Comparison of ENCODE assay signal across 1 cellular context in genomic region chr7:151010307-151011096, GRCh38.
TF ChIP-seq lines count a peak whose summit lies in the region.

No MANE protein-coding gene starts in this region.

TF ChIP-seq in HepG2, 621 proteins besides CTCF, POLR2A, EP300 and RAD21 (continued from another document):
- TF ChIP-seq, protein P1, sequence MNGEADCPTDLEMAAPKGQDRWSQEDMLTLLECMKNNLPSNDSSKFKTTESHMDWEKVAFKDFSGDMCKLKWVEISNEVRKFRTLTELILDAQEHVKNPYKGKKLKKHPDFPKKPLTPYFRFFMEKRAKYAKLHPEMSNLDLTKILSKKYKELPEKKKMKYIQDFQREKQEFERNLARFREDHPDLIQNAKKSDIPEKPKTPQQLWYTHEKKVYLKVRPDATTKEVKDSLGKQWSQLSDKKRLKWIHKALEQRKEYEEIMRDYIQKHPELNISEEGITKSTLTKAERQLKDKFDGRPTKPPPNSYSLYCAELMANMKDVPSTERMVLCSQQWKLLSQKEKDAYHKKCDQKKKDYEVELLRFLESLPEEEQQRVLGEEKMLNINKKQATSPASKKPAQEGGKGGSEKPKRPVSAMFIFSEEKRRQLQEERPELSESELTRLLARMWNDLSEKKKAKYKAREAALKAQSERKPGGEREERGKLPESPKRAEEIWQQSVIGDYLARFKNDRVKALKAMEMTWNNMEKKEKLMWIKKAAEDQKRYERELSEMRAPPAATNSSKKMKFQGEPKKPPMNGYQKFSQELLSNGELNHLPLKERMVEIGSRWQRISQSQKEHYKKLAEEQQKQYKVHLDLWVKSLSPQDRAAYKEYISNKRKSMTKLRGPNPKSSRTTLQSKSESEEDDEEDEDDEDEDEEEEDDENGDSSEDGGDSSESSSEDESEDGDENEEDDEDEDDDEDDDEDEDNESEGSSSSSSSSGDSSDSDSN (CRISPR knock-in tag; IDR thresholded peaks at IDR 0.05) = peak; percentile 65; the same call in 1 of the 2 replicates
- TF ChIP-seq ARID2 (CRISPR knock-in tag; IDR thresholded peaks at IDR 0.05; ENCODE audit: borderline replicate concordance) (0 out of 2 replicates have a peak, but pooled peaks have one; percentile 23), ZNF83 (CRISPR knock-in tag; IDR thresholded peaks at IDR 0.05; ENCODE audit: borderline replicate concordance) (peak; percentile 90), ZIK1 (CRISPR knock-in tag; IDR thresholded peaks at IDR 0.05; ENCODE audit: borderline replicate concordance, low read depth) (0 out of 2 replicates have a peak, but pooled peaks have one; percentile 21), YEATS4 (CRISPR knock-in tag; IDR thresholded peaks at IDR 0.05; ENCODE audit: borderline replicate concordance) (peak; percentile 52; the same call in 1 of the 2 replicates), NFYB (CRISPR knock-in tag; IDR thresholded peaks at IDR 0.05) (no peak), ZNF557 (CRISPR knock-in tag; IDR thresholded peaks at IDR 0.05) (peak; percentile 54; the same call in 1 of the 2 replicates), ZNF558 (CRISPR knock-in tag; IDR thresholded peaks at IDR 0.05; ENCODE audit: borderline replicate concordance) (0 out of 2 replicates have a peak, but pooled peaks have one; percentile 24), ZNF143 (CRISPR knock-in tag; IDR thresholded peaks at IDR 0.05) (0 out of 2 replicates have a peak, but pooled peaks have one; percentile 30), MTA1 (CRISPR knock-in tag; IDR thresholded peaks at IDR 0.05; ENCODE audit: borderline replicate concordance) (peak; percentile 26; the same call in 1 of the 2 replicates), RBFOX2 (IDR thresholded peaks at IDR 0.05; ENCODE audit: low read depth, low read length) (0 out of 2 replicates have a peak, but pooled peaks have one; percentile 26), SNAPC2 (CRISPR knock-in tag; IDR thresholded peaks at IDR 0.05) (no peak), CEBPG (CRISPR knock-in tag; IDR thresholded peaks at IDR 0.05) (no peak), DMAP1 (CRISPR knock-in tag; IDR thresholded peaks at IDR 0.05) (peak; percentile 54; the same call in 1 of the 2 replicates), ZNF788 (CRISPR knock-in tag; IDR thresholded peaks at IDR 0.05; ENCODE audit: borderline replicate concordance) (0 out of 2 replicates have a peak, but pooled peaks have one; percentile 51), ZNF567 (CRISPR knock-in tag; IDR thresholded peaks at IDR 0.05; ENCODE audit: borderline replicate concordance) (0 out of 2 replicates have a peak, but pooled peaks have one; percentile 56)
- TF ChIP-seq, protein P2, sequence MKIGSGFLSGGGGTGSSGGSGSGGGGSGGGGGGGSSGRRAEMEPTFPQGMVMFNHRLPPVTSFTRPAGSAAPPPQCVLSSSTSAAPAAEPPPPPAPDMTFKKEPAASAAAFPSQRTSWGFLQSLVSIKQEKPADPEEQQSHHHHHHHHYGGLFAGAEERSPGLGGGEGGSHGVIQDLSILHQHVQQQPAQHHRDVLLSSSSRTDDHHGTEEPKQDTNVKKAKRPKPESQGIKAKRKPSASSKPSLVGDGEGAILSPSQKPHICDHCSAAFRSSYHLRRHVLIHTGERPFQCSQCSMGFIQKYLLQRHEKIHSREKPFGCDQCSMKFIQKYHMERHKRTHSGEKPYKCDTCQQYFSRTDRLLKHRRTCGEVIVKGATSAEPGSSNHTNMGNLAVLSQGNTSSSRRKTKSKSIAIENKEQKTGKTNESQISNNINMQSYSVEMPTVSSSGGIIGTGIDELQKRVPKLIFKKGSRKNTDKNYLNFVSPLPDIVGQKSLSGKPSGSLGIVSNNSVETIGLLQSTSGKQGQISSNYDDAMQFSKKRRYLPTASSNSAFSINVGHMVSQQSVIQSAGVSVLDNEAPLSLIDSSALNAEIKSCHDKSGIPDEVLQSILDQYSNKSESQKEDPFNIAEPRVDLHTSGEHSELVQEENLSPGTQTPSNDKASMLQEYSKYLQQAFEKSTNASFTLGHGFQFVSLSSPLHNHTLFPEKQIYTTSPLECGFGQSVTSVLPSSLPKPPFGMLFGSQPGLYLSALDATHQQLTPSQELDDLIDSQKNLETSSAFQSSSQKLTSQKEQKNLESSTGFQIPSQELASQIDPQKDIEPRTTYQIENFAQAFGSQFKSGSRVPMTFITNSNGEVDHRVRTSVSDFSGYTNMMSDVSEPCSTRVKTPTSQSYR (CRISPR knock-in tag; IDR thresholded peaks at IDR 0.05; ENCODE audit: borderline replicate concordance) = peak; percentile 80; the same call in 1 of the 2 replicates
- TF ChIP-seq, protein P3, sequence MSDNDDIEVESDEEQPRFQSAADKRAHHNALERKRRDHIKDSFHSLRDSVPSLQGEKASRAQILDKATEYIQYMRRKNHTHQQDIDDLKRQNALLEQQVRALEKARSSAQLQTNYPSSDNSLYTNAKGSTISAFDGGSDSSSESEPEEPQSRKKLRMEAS (IDR thresholded peaks at IDR 0.05) = peak; percentile 86
